12 cellular contexts compared by ENCODE assay signal in genomic region chr14:61433169-61433568, GRCh38.
A peak's percentile ranks its signal among the peaks of the same experiment; 100 is the strongest.
DNase-seq lines count a peak whose midpoint lies in the region; ATAC-seq and TF ChIP-seq lines count a peak whose summit lies in the region.
"Had no signal": no experiment of that assay in that cellular context is flagged by ENCODE, and none has a peak within 500 bp of the region (broad histone marks: within the 10 kb centered on the region; RNA-seq: fewer than 3 reads in every experiment).

No MANE protein-coding gene starts in this region.

- POLR2A ChIA-PET in activated CD4-positive, alpha-beta T cell treated with anti-CD3 and anti-CD28 coated beads for 36 hours (lab: Charles Lee) = interaction anchor here (0.6 kb wide), 2 partner anchors 22 to 157 kb away, joined by 3 to 7 read pairs; no protein-coding TSS in a partner anchor

- H3K27ac Mint-ChIP-seq in activated CD4-positive, alpha-beta T cell treated with anti-CD3 and anti-CD28 coated beads for 36 hours = peak overlapping the region; percentile 92
- H3K27ac Mint-ChIP-seq in chondrocyte (ENCODE audit: unreplicated experiment) (peak overlapping the region; percentile 67), osteocyte (ENCODE audit: unreplicated experiment) (peak overlapping the region; percentile 35)

- CTCF ChIA-PET in activated CD4-positive, alpha-beta T cell treated with anti-CD3 and anti-CD28 coated beads for 36 hours (lab: Charles Lee) = interaction anchor here (0.6 to 1.8 kb wide), 9 partner anchors 9 to 474 kb away, joined by 3 to 7 read pairs (median 3); no protein-coding TSS in a partner anchor

- no peak for DNase-seq in activated CD4-positive, alpha-beta T cell treated with anti-CD3 and anti-CD28 coated beads for 36 hours
- no peak for DNase-seq in activated CD4-positive, alpha-beta T cell treated with anti-CD3 and anti-CD28 coated beads for 4 hours
- DNase-seq in EL = peak; percentile 9
- no peak for DNase-seq in chondrocyte (ENCODE audit: low spot score)
- no peak for DNase-seq in osteocyte (ENCODE audit: extremely low spot score, unreplicated experiment)
- no peak for DNase-seq in glomerular visceral epithelial cell (ENCODE audit: extremely low spot score)
- DNase-seq in superior temporal gyrus (ENCODE audit: extremely low spot score) = no peak
- DNase-seq: activated CD8-positive, alpha-beta memory T cell treated with anti-CD3 and anti-CD28 coated beads, Interleukin-2, amount 50 U/mL, for 48 hours; KBM-7; NCI-H1436; NCI-H526 treated with DMSO at 0.1 percent for 48 hours had no signal

- intact Hi-C loops in activated CD4-positive, alpha-beta T cell treated with anti-CD3 and anti-CD28 coated beads for 36 hours (cut with DNase I, micrococcal nuclease) = loop anchor here in 1 of 2 experiments (1.0 kb wide), 1 partner anchor 45 kb away; no protein-coding TSS in a partner anchor

- ATAC-seq in activated CD4-positive, alpha-beta T cell treated with anti-CD3 and anti-CD28 coated beads for 36 hours = peak; percentile 42
- no peak for ATAC-seq in GM18867 (IDR thresholded peaks at IDR 0.05; ENCODE audit: unreplicated experiment)

- peak overlapping the region; percentile 42 for H3K4me3 Mint-ChIP-seq in activated CD4-positive, alpha-beta T cell treated with anti-CD3 and anti-CD28 coated beads for 36 hours
- H3K4me3 Mint-ChIP-seq in chondrocyte (ENCODE audit: unreplicated experiment) = no peak overlapping the region
- H3K4me3 Mint-ChIP-seq in osteocyte (ENCODE audit: unreplicated experiment) = no peak overlapping the region

- peaks cover 29% of the 10 kb centered on the region for H3K36me3 Mint-ChIP-seq in activated CD4-positive, alpha-beta T cell treated with anti-CD3 and anti-CD28 coated beads for 36 hours (ENCODE audit: low read depth)
- H3K36me3 Mint-ChIP-seq in chondrocyte (ENCODE audit: low read depth) (no peaks in the 10 kb centered on the region), osteocyte (ENCODE audit: unreplicated experiment) (no peaks in the 10 kb centered on the region)

- H3K4me1 Mint-ChIP-seq in activated CD4-positive, alpha-beta T cell treated with anti-CD3 and anti-CD28 coated beads for 36 hours = peaks cover 90% of the 10 kb centered on the region
- H3K4me1 Mint-ChIP-seq in chondrocyte (ENCODE audit: low read depth) (peaks cover 43% of the 10 kb centered on the region), osteocyte (ENCODE audit: unreplicated experiment) (peaks cover 48% of the 10 kb centered on the region)

- TF ChIP-seq CTCF in chondrocyte (IDR thresholded peaks at IDR 0.05) (no peak), osteocyte (IDR thresholded peaks at IDR 0.05) (no peak)

- H3K27me3 Mint-ChIP-seq in activated CD4-positive, alpha-beta T cell treated with anti-CD3 and anti-CD28 coated beads for 36 hours = no peaks in the 10 kb centered on the region
- H3K27me3 Mint-ChIP-seq in chondrocyte (ENCODE audit: low read depth) (no peaks in the 10 kb centered on the region), osteocyte (ENCODE audit: unreplicated experiment) (no peaks in the 10 kb centered on the region)

- H3K9me3 Mint-ChIP-seq in activated CD4-positive, alpha-beta T cell treated with anti-CD3 and anti-CD28 coated beads for 36 hours (ENCODE audit: low read depth) = peaks cover 4% of the 10 kb centered on the region
- peaks cover 5% of the 10 kb centered on the region for H3K9me3 Mint-ChIP-seq in chondrocyte (ENCODE audit: low read depth)
- no peaks in the 10 kb centered on the region for H3K9me3 Mint-ChIP-seq in osteocyte (ENCODE audit: unreplicated experiment)

Comparison
In these comparisons a context has a peak if more than half of its experiments do, and no peak if none do; other contexts are left out.
1. H3K27ac Mint-ChIP-seq: peak in every context shown above with its lines; median percentile 92 in activated CD4-positive, alpha-beta T cell treated with anti-CD3 and anti-CD28 coated beads for 36 hours; 67 in chondrocyte; 35 in osteocyte.